ENCODE assay signal across 1 cellular context in the genomic region with DNA sequence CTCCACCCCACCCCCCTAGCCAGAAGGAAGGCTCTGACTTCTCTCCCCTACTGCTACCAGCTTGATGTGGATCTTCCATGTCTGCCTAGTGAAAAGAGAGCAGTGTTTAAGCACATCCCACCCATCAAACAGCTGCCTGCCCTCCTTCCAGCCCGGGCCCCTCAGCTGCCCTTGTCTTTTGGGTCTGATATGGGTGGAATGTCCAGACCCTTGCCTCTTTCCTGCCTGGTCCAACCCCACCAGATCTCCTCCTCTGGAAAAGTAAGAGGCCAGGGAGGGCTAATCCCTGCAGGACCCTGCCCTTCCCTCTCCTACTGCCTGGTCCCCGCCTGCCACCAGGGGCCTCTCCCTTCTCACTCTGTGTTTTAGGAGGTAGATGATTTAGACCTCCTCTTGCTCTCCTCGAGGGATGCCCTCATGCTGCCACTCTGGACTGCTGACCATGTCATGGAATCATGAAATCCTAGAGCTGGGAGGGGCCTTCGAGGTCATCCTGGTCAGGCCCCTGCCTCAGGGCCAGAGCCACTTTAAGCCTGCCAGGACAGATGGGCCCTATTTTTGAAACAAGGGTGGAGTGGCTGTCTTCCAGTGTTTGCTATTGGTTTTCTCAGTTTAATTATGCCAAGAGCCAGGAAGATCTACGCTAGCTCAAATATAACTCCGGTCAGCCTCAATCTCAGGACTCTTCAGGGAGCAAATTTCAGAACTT.
TF ChIP-seq lines count a peak whose summit lies in the region.

No MANE protein-coding gene starts in this region.

TF ChIP-seq in GM12878, 131 proteins besides CTCF, POLR2A, EP300 and RAD21:
- TF ChIP-seq NBN (IDR thresholded peaks at IDR 0.05) (no peak), NR2F1 (conservative IDR thresholded peaks at IDR 0.05) (0 out of 2 replicates have a peak, but pooled peaks have one; percentile 18)
